Comparison of ENCODE assay signal across 20 cellular contexts in the genomic region with DNA sequence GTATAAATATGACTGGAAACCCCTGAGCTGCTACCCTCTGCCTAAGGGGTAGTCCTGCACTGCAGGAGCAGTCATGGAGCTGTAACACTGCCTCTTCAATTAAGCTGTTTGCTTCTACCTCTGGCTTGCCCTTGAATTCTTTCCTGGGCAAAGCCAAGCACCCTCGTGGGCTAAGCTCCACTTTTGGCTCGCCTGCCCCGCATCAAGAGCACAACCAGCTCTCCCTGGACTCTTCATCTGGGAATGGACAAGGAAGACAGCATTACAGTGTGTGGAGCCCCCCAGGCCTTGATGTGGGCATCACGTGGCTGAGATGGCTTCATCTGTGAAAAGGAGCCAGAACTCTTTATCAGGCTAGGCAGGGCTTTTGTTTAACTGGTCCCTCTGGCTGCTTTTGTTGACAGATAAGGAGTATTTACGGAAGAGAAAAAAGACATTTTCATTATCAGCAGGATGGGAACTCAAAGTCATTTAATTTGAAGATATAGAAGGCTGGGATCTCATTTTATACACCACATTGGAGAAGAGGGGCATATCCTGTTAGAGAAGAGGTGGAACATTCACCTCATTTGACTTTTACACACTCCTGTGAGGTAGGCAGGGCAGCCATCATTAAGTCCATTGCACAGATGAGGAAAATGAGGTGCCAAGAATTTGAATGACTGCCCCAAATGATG.
"Had no signal": no experiment of that assay in that cellular context is flagged by ENCODE, and none has a peak within 500 bp of the region (broad histone marks: within the 10 kb centered on the region; RNA-seq: fewer than 3 reads in every experiment).

No MANE protein-coding gene starts in this region.

- H3K4me3 ChIP-seq: ascending aorta, cardiac muscle cell, heart right ventricle, lung, neural progenitor cell, ovary, SJSA1, stomach, tibial nerve had no signal

- ATAC-seq: activated CD8-positive, alpha-beta T cell treated with anti-CD3 and anti-CD28 coated beads, Interleukin-2, amount 10 ng/mL, durations not matched to agents 7 days and 5 days; activated naive CD8-positive, alpha-beta T cell treated with anti-CD3 and anti-CD28 coated beads, Interleukin-2, amount 50 U/mL, for 24 hours; foreskin keratinocyte had no signal

- H3K36me3 ChIP-seq: ascending aorta, cardiac muscle cell, heart right ventricle, neural progenitor cell, ovary, SJSA1, stomach had no signal

- H2AFZ ChIP-seq: neural progenitor cell had no signal

- H3K9ac ChIP-seq: neural progenitor cell had no signal

- H3K27ac ChIP-seq: ascending aorta, cardiac muscle cell, foreskin keratinocyte, neural progenitor cell, ovary, SJSA1, stomach, tibial nerve had no signal

- H3K9me3 ChIP-seq: ascending aorta, heart right ventricle, ovary, SJSA1, stomach, tibial nerve had no signal

- H3K4me1 ChIP-seq: ascending aorta, foreskin keratinocyte had no signal

- DNase-seq: activated CD4-positive, alpha-beta T cell treated with anti-CD3 and anti-CD28 coated beads for 48 hours; activated CD8-positive, alpha-beta memory T cell treated with anti-CD3 and anti-CD28 coated beads, Interleukin-2, amount 50 U/mL, for 48 hours; activated CD8-positive, alpha-beta T cell treated with anti-CD3 and anti-CD28 coated beads, Interleukin-2, amount 10 ng/mL, durations not matched to agents 7 days and 5 days; activated naive CD4-positive, alpha-beta T cell; activated naive CD8-positive, alpha-beta T cell treated with anti-CD3 and anti-CD28 coated beads, Interleukin-2, amount 50 U/mL, for 24 hours; foreskin keratinocyte; heart right ventricle; kidney; midbrain; ovary; stimulated activated CD4-positive, alpha-beta T cell treated with anti-CD3 and anti-CD28 coated beads, Interleukin-15, amount 100 ng/mL, for 24 hours; stimulated activated CD4-positive, alpha-beta T cell treated with anti-CD3 and anti-CD28 coated beads, Interleukin-4, amount 100 ng/mL, for 4 hours; stomach; T-helper 9 cell had no signal

- H3K27me3 ChIP-seq: ascending aorta, cardiac muscle cell, foreskin keratinocyte, heart right ventricle, neural progenitor cell, ovary, SJSA1, stomach, tibial nerve had no signal
